ENCODE assay signal across 8 cellular contexts in the genomic region with DNA sequence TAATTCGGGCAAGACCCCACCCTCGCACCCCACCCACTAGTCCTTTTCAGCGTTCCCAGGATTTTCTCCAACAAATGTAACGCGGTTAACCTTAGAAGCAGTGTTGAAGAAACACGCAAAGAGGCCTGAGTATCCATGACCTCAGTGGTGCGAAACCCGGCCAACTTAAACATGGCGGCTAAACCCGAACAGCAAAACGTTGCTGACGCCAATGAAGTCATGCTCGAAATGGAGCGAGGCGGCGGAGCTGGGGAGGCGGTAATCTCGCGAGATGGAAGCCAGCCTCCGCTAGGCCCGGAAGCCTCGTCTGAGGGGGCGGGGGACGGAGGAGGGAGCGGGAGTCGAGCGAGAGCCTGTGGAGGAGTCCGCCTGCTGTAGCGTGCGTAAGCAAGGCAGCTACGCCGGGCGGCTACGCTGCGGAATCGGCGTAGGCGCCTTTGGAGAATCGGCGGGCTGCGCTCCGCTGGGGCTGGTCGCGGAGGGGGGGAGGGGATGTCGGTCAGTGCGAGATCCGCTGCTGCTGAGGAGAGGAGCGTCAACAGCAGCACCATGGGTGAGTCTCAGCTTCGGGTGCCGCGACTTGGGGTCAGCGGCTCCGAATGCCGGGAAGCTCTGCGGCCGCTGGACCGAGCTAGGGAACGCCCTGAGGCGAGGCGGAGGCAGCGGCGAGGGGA. TPM values are rescaled to one million over a fixed set of nuclear protein-coding genes. Genes with fewer than 3 reads are reported as not detected.
DNase-seq lines count a peak whose midpoint lies in the region; ATAC-seq and TF ChIP-seq lines count a peak whose summit lies in the region.

Gene SEPTIN7 (plus strand): TSS at position 340 of the 674 bp plus-strand sequence. CDS start 153 bp downstream, at position 493.

- POLR2A ChIA-PET in PC-9 (lab: Charles Lee; ENCODE audit: unreplicated experiment) = interaction anchor here (0.6 to 1.6 kb wide), 16 partner anchors 24 to 1360 kb away, joined by 3 to 30 read pairs (median 4); partner anchors contain the start of gene HERPUD2

- H3K79me2 ChIP-seq in PC-9 (ENCODE audit: low read depth) = peaks cover 54% of the 10 kb centered on the region

- CTCF ChIA-PET in PC-9 (lab: Charles Lee) = interaction anchor here (0.6 to 1.3 kb wide), 7 partner anchors 12 to 281 kb away, joined by 3 to 9 read pairs (median 3); partner anchors contain the start of gene HERPUD2

- BruUV-seq in PC-9 (replicated peaks; lab: Mats Ljungman, UMichigan) = no TSS peak

- peak within 1 kb of the TSS; percentile 94 for H3K4me2 ChIP-seq in PC-9

- H3K4me3 ChIP-seq in Jurkat, Clone E6-1 (ENCODE audit: low read length) = peak within 1 kb of the TSS; percentile 84
- H3K4me3 ChIP-seq in PC-9 = peak within 1 kb of the TSS; percentile 69

- H3K36me3 ChIP-seq in PC-9 (ENCODE audit: low read depth) = no peaks in the 10 kb centered on the region

- peak; percentile 85 for ATAC-seq in GM21619 (IDR thresholded peaks at IDR 0.05; ENCODE audit: unreplicated experiment)

- H3K9me3 ChIP-seq in PC-9 (ENCODE audit: insufficient read depth, low read depth) = no peaks in the 10 kb centered on the region; the same call in 1 of the 2 replicates

- no peaks in the 10 kb centered on the region for H3K27me3 ChIP-seq in PC-9 (ENCODE audit: insufficient read depth, low read depth)

- H3K4me1 ChIP-seq in PC-9 (replicated peaks; ENCODE audit: insufficient read depth) = peaks cover 29% of the 10 kb centered on the region

- intact Hi-C loops in PC-9 (cut with micrococcal nuclease; ENCODE audit: unreplicated experiment) = loop anchor here (1.0 to 5.0 kb wide), 5 partner anchors 76 to 1231 kb away; partner anchors contain the start of gene HERPUD2

- TF ChIP-seq CTCF in PC-9 (conservative IDR thresholded peaks at IDR 0.05) = no peak

- peak within 1 kb of the TSS; percentile 92 for H3K27ac ChIP-seq in PC-9
- peak within 1 kb of the TSS; percentile 89 for H3K27ac ChIP-seq in epithelial cell of prostate

- DNase-seq in DMS153 (lab: John Stamatoyannopoulos, UW) (peak; percentile 100), PC-9 (peak; percentile 98 to 100), epithelial cell of prostate (ENCODE audit: low read depth, low spot score) (peak; percentile 92), mucosa of gallbladder (ENCODE audit: low spot score) (peak; percentile 99)
- DNase-seq in Jurkat, Clone E6-1 (ENCODE audit: low read depth, low spot score) = peak; percentile 98
- peak; percentile 98 for DNase-seq in activated T-cell treated with anti-CD3 and anti-CD28 coated beads, Interleukin-2, amount 50 U/mL, for 1 hour
- peak; percentile 94 to 99 for DNase-seq in stimulated activated CD8-positive, alpha-beta memory T cell treated with anti-CD3 and anti-CD28 coated beads, Interleukin-4, amount 100 ng/mL, for 4 hours (ENCODE audit: low read depth in 2 of 2, low spot score in 1 of 2)

- no peaks in the 10 kb centered on the region for H3K9me2 ChIP-seq in PC-9 (ENCODE audit: insufficient read depth)

- peaks cover 30% of the 10 kb centered on the region for H4K20me1 ChIP-seq in PC-9 (ENCODE audit: insufficient read depth)

- H2AFZ ChIP-seq in PC-9 = peak within 1 kb of the TSS; percentile 97

- peaks cover 19% of the 10 kb centered on the region; the same call in 1 of the 2 replicates for H3F3A ChIP-seq in PC-9 (ENCODE audit: insufficient read depth, low read depth)

RNA-seq across cellular contexts. Expression of gene SEPTIN7, which starts in this region (rescaled TPM):
- 264 TPM for polyA plus RNA-seq in Jurkat, Clone E6-1 (2012; ENCODE audit: insufficient read depth, insufficient read length)
- total RNA-seq in PC-9 (2021) (197 and 219 TPM in 2 replicates), mucosa of gallbladder (211 TPM)

Comparison
In these comparisons a context has a peak if more than half of its experiments do, and no peak if none do; other contexts are left out.
1. Peak in every context shown above with its lines: DNase-seq, ATAC-seq, H3K4me3 ChIP-seq and H3K27ac ChIP-seq.